ENCODE assay signal across 23 cellular contexts in genomic region chr21:33690874-33691273, GRCh38. TPM values are rescaled to one million over a fixed set of nuclear protein-coding genes. Genes with fewer than 3 reads are reported as not detected.
DNase-seq lines count a peak whose midpoint lies in the region; ATAC-seq, FAIRE-seq and TF ChIP-seq lines count a peak whose summit lies in the region.
"Had no signal": no experiment of that assay in that cellular context is flagged by ENCODE, and none has a peak within 500 bp of the region (broad histone marks: within the 10 kb centered on the region; RNA-seq: fewer than 3 reads in every experiment).

No MANE protein-coding gene starts in this region.

- no peak for TF ChIP-seq RAD21 in GM12878 (IDR thresholded peaks at IDR 0.05; ENCODE audit: insufficient read depth, low read depth, low read length)

- intact Hi-C loops in activated CD4-positive, alpha-beta T cell treated with anti-CD3 and anti-CD28 coated beads, Interleukin-2, amount 10 ng/mL, durations not matched to agents 24 days and 14 days (cut with micrococcal nuclease), result no loop called here
- intact Hi-C loops in GM12878 (cut with micrococcal nuclease; ENCODE audit: unreplicated experiment) (no loop called here), right lobe of liver (cut with DNase I) (loop anchor here in 1 of 2 donors (10.0 kb wide), 1 partner anchor 64 kb away; no protein-coding TSS in a partner anchor)
- intact Hi-C loops in activated T-helper 2 cell treated with anti-CD3 and anti-CD28 coated beads, Interferon-gamma antibody, Interleukin-2, Interleukin-4, amounts not matched to agents 10 μg/mL and 5 μg/mL and 100 μg/mL, durations not matched to agents 14 hours and 24 hours and 36 hours (cut with micrococcal nuclease), result no loop called here

- WGBS in GM12878 (ENCODE audit: insufficient coverage, insufficient replicate concordance, low lambda C conversion rate, missing lambda C conversion rate), result 46% methylated on average over 5 of the region's 5 CpGs
- 34% methylated on average over 4 of the region's 5 CpGs for WGBS in right lobe of liver (ENCODE audit: insufficient coverage, low coverage, low lambda C conversion rate, missing lambda C conversion rate)

- no peaks in the 10 kb centered on the region for H3K4me1 Mint-ChIP-seq in activated CD4-positive, alpha-beta T cell treated with anti-CD3 and anti-CD28 coated beads, Interleukin-2, amount 10 ng/mL, durations not matched to agents 24 days and 14 days
- H3K4me1 Mint-ChIP-seq in activated T-helper 2 cell treated with anti-CD3 and anti-CD28 coated beads, Interferon-gamma antibody, Interleukin-2, Interleukin-4, amounts not matched to agents 10 μg/mL and 5 μg/mL and 100 μg/mL, durations not matched to agents 14 hours and 24 hours and 36 hours (ENCODE audit: low read depth), result no peaks in the 10 kb centered on the region

- H3K36me3 ChIP-seq in GM12878 (ENCODE audit: control insufficient read depth in 2 of 2, insufficient read depth in 2 of 2, low read length in 1 of 2), result no peaks in the 10 kb centered on the region
- H3K36me3 ChIP-seq in right lobe of liver, result no peaks in the 10 kb centered on the region
- H3K36me3 ChIP-seq: BE2C had no signal

- POLR2A ChIA-PET in GM12878 (lab: Charles Lee), result no interaction called here

- FAIRE-seq in GM12878 (lab: Jason Lieb, UNC), result no peak
- FAIRE-seq: A204.1, GM12892, GM18507 had no signal

- DNase-seq in activated CD4-positive, alpha-beta T cell treated with anti-CD3 and anti-CD28 coated beads, Interleukin-2, amount 10 ng/mL, durations not matched to agents 24 days and 14 days, result peak; percentile 33
- DNase-seq in activated CD4-positive, alpha-beta T cell treated with anti-CD3 and anti-CD28 coated beads for 1 hour, result no peak
- DNase-seq in GM12878 (ENCODE audit: low read depth, low spot score), result peak; percentile 20
- no peak for DNase-seq in right lobe of liver
- DNase-seq in foreskin keratinocyte, result no peak
- DNase-seq in activated T-helper 2 cell treated with anti-CD3 and anti-CD28 coated beads, Interferon-gamma antibody, Interleukin-2, Interleukin-4, amounts not matched to agents 10 μg/mL and 5 μg/mL and 100 μg/mL, durations not matched to agents 14 hours and 24 hours and 36 hours (ENCODE audit: low spot score), result no peak
- DNase-seq: BE2C; CD4-positive, CD25-positive, alpha-beta regulatory T cell; COR-L47; DMS153; GDM1; GOT3; IMR-90; NCI-H1048; NCI-H1436; NCI-H2081 treated with DMSO at 0.1 percent for 48 hours; NCI-H524; PC-3 had no signal

- H3K9me3 ChIP-seq in GM12878 (replicated peaks; ENCODE audit: control insufficient read depth, insufficient read depth, low read length) (no peaks in the 10 kb centered on the region), right lobe of liver (no peaks in the 10 kb centered on the region)
- H3K9me3 ChIP-seq: BE2C had no signal

- peak; percentile 82 for ATAC-seq in GM12878
- peak; percentile 69 to 79 (median 72) for ATAC-seq in right lobe of liver
- no peak for ATAC-seq in foreskin keratinocyte
- no peak for ATAC-seq in HG03039 (IDR thresholded peaks at IDR 0.05; ENCODE audit: unreplicated experiment)
- ATAC-seq: PC-3 had no signal

- CTCF ChIA-PET in GM12878 (lab: Yijun Ruan, JAX), result interaction anchor here (0.6 to 0.7 kb wide), 2 partner anchors 662 to 1313 kb away, joined by 3 read pairs; no protein-coding TSS in a partner anchor

- TF ChIP-seq POLR2A in GM12878 (IDR thresholded peaks at IDR 0.05; ENCODE audit: low read depth, low read length) (no peak), right lobe of liver (IDR thresholded peaks at IDR 0.05) (no peak)

- H3K79me2 ChIP-seq in GM12878 (ENCODE audit: control insufficient read depth, insufficient read depth, low read length), result no peaks in the 10 kb centered on the region

- no peak overlapping the region for H3K4me3 Mint-ChIP-seq in activated CD4-positive, alpha-beta T cell treated with anti-CD3 and anti-CD28 coated beads, Interleukin-2, amount 10 ng/mL, durations not matched to agents 24 days and 14 days
- no peak overlapping the region for H3K4me3 Mint-ChIP-seq in activated T-helper 2 cell treated with anti-CD3 and anti-CD28 coated beads, Interferon-gamma antibody, Interleukin-2, Interleukin-4, amounts not matched to agents 10 μg/mL and 5 μg/mL and 100 μg/mL, durations not matched to agents 14 hours and 24 hours and 36 hours (ENCODE audit: low read depth)
- H3K4me3 Mint-ChIP-seq: CD4-positive, CD25-positive, alpha-beta regulatory T cell had no signal

- H3K27me3 ChIP-seq in GM12878 (replicated peaks in 1 of 2; ENCODE audit: control insufficient read depth in 2 of 2, insufficient read depth in 2 of 2, low read length in 1 of 2) (no peaks in the 10 kb centered on the region), right lobe of liver (no peaks in the 10 kb centered on the region), foreskin keratinocyte (no peaks in the 10 kb centered on the region)
- H3K27me3 ChIP-seq: BE2C had no signal

- SMC1A ChIA-PET in GM12878 (lab: Charles Lee; ENCODE audit: uncharacterized antibody, unreplicated experiment), result no interaction called here

- H3K27ac Mint-ChIP-seq in activated CD4-positive, alpha-beta T cell treated with anti-CD3 and anti-CD28 coated beads, Interleukin-2, amount 10 ng/mL, durations not matched to agents 24 days and 14 days, result no peak overlapping the region
- H3K27ac Mint-ChIP-seq in activated T-helper 2 cell treated with anti-CD3 and anti-CD28 coated beads, Interferon-gamma antibody, Interleukin-2, Interleukin-4, amounts not matched to agents 10 μg/mL and 5 μg/mL and 100 μg/mL, durations not matched to agents 14 hours and 24 hours and 36 hours, result no peak overlapping the region

- in situ Hi-C loops in GM12878 (cut with MboI), result no loop called here

- no peaks in the 10 kb centered on the region for H3K9me3 Mint-ChIP-seq in activated CD4-positive, alpha-beta T cell treated with anti-CD3 and anti-CD28 coated beads, Interleukin-2, amount 10 ng/mL, durations not matched to agents 24 days and 14 days
- H3K9me3 Mint-ChIP-seq in activated T-helper 2 cell treated with anti-CD3 and anti-CD28 coated beads, Interferon-gamma antibody, Interleukin-2, Interleukin-4, amounts not matched to agents 10 μg/mL and 5 μg/mL and 100 μg/mL, durations not matched to agents 14 hours and 24 hours and 36 hours, result no peaks in the 10 kb centered on the region
- H3K9me3 Mint-ChIP-seq: CD4-positive, CD25-positive, alpha-beta regulatory T cell had no signal

- 0 out of 2 replicates have a peak overlapping the region, but pooled peaks have one; percentile 26 for H3K4me2 ChIP-seq in GM12878 (ENCODE audit: control insufficient read depth, insufficient read depth)

- peaks cover 4% of the 10 kb centered on the region for H3K27me3 Mint-ChIP-seq in activated CD4-positive, alpha-beta T cell treated with anti-CD3 and anti-CD28 coated beads, Interleukin-2, amount 10 ng/mL, durations not matched to agents 24 days and 14 days
- no peaks in the 10 kb centered on the region for H3K27me3 Mint-ChIP-seq in activated T-helper 2 cell treated with anti-CD3 and anti-CD28 coated beads, Interferon-gamma antibody, Interleukin-2, Interleukin-4, amounts not matched to agents 10 μg/mL and 5 μg/mL and 100 μg/mL, durations not matched to agents 14 hours and 24 hours and 36 hours (ENCODE audit: low read depth)

- H3K27ac ChIP-seq in GM12878 (ENCODE audit: control insufficient read depth, insufficient read depth), result no peak overlapping the region
- no peak overlapping the region for H3K27ac ChIP-seq in right lobe of liver
- H3K27ac ChIP-seq in foreskin keratinocyte, result no peak overlapping the region
- H3K27ac ChIP-seq: RWPE1 had no signal

- H3K4me1 ChIP-seq in GM12878 (ENCODE audit: control insufficient read depth, insufficient read depth, low read length), result peaks cover 3% of the 10 kb centered on the region
- peaks cover 0 to 26% (median 8%) of the 10 kb centered on the region in 4 donors for H3K4me1 ChIP-seq in right lobe of liver
- peaks cover 10% of the 10 kb centered on the region for H3K4me1 ChIP-seq in foreskin keratinocyte

- H3K36me3 Mint-ChIP-seq in activated CD4-positive, alpha-beta T cell treated with anti-CD3 and anti-CD28 coated beads, Interleukin-2, amount 10 ng/mL, durations not matched to agents 24 days and 14 days (ENCODE audit: low read depth), result no peaks in the 10 kb centered on the region
- no peaks in the 10 kb centered on the region for H3K36me3 Mint-ChIP-seq in activated T-helper 2 cell treated with anti-CD3 and anti-CD28 coated beads, Interferon-gamma antibody, Interleukin-2, Interleukin-4, amounts not matched to agents 10 μg/mL and 5 μg/mL and 100 μg/mL, durations not matched to agents 14 hours and 24 hours and 36 hours (ENCODE audit: low read depth)
- H3K36me3 Mint-ChIP-seq: CD4-positive, CD25-positive, alpha-beta regulatory T cell had no signal

- no peaks in the 10 kb centered on the region for H4K20me1 ChIP-seq in GM12878 (ENCODE audit: control insufficient read depth, insufficient read depth)

- no peak for TF ChIP-seq EP300 in GM12878 (IDR thresholded peaks at IDR 0.05; ENCODE audit: borderline replicate concordance in 1 of 2, control insufficient read depth in 1 of 2, low read depth in 2 of 2, low read length in 2 of 2)

- no peak overlapping the region for H3K9ac ChIP-seq in GM12878 (ENCODE audit: control insufficient read depth, insufficient read depth, low read length)

- TF ChIP-seq CTCF in GM12878 (IDR thresholded peaks at IDR 0.05 in 2 of 3, conservative IDR thresholded peaks at IDR 0.05 in 1 of 3; ENCODE audit: control insufficient read depth in 2 of 3, extremely low read depth in 1 of 3, insufficient read depth in 1 of 3, low read depth in 3 of 3, low read length in 3 of 3) (no peak), right lobe of liver (IDR thresholded peaks at IDR 0.05) (no peak), foreskin keratinocyte (conservative IDR thresholded peaks at IDR 0.05) (no peak)

- H3K4me3 ChIP-seq in GM12878 (no peak overlapping the region), right lobe of liver (no peak overlapping the region)

- no TSS peak for BruUV-seq in GM12878 (replicated peaks; lab: Mats Ljungman, UMichigan)

- H2AFZ ChIP-seq in GM12878 (ENCODE audit: control insufficient read depth, low read depth, low read length), result no peak overlapping the region

- RAD21 ChIA-PET in GM12878 (lab: Charles Lee; ENCODE audit: unreplicated experiment), result no interaction called here

RNA-seq across cellular contexts. Expression of gene ITSN1, which starts 48.6 kb away (rescaled TPM):
- total RNA-seq in activated CD4-positive, alpha-beta T cell treated with anti-CD3 and anti-CD28 coated beads, Interleukin-2, amount 10 ng/mL, durations not matched to agents 24 days and 14 days, result 4.5 and 4.8 TPM in 2 replicates
- 38.7 and 40.5 TPM in 2 replicates for total RNA-seq in GM12878 (2013; cell fraction: nucleolus; rRNA removed)
- total RNA-seq in GM12878 (2014; rRNA removed), result 3.9 and 4.0 TPM in 2 replicates
- 3.9 and 5.9 TPM in 2 replicates for total RNA-seq in GM12878 (2014; rRNA removed; fragmentation: Illumina TruSeq; extraction: Trizol)
- 5.1 and 6.1 TPM in 2 replicates for total RNA-seq in GM12878 (2021)
- 1.7 TPM for polyA plus RNA-seq in GM12878 (2011; ENCODE audit: low read depth)
- 3.2 and 4.8 TPM in 2 replicates for polyA plus RNA-seq in GM12878 (2011; rRNA removed)
- 2.5 and 3.4 TPM in 2 replicates for polyA plus RNA-seq in GM12878 (2011; cell fraction: cytosol; rRNA removed)
- 6.0 and 7.0 TPM in 2 replicates for polyA plus RNA-seq in GM12878 (2011; cell fraction: nucleus; rRNA removed)
- polyA plus RNA-seq in GM12878 (2012), result 2.0 and 2.5 TPM in 2 replicates
- polyA plus RNA-seq in GM12878 (2014; fragmentation: Illumina TruSeq; extraction: Trizol), result 8.1 and 8.8 TPM in 2 replicates
- polyA plus RNA-seq in GM12878 (2014; fragmentation: Nextera tagmentation; extraction: Ambion mirVana), result 1 to 10 TPM in 1 of 2 experiments, under 1 TPM in 1; 0.89 to 1.3 TPM
- 4.7 and 6.7 TPM in 2 replicates for polyA plus RNA-seq in GM12878 (2014; rRNA removed)
- 10 to 100 TPM; 10.4 to 10.6 TPM for polyA plus RNA-seq in GM12878 (2016; fragmentation: Nextera tagmentation; extraction: Ambion mirVana)
- 5.2 and 6.9 TPM in 2 replicates for polyA minus RNA-seq in GM12878 (2011; rRNA and poly(A)+ RNA removed)
- polyA minus RNA-seq in GM12878 (2011; cell fraction: cytosol; rRNA and poly(A)+ RNA removed), result 2.4 and 4.8 TPM in 2 replicates
- 4.0 and 4.1 TPM in 2 replicates for polyA minus RNA-seq in GM12878 (2011; cell fraction: nucleus; rRNA and poly(A)+ RNA removed)
- total RNA-seq in right lobe of liver, result 10 to 100 TPM; 27.8 to 63.1 (median 33.8) TPM
- 37.7 and 38.0 TPM in 2 replicates for total RNA-seq in foreskin keratinocyte
- polyA plus RNA-seq in foreskin keratinocyte, result 13.3 and 13.6 TPM in 2 replicates
- total RNA-seq in activated T-helper 2 cell treated with anti-CD3 and anti-CD28 coated beads, Interferon-gamma antibody, Interleukin-2, Interleukin-4, amounts not matched to agents 10 μg/mL and 5 μg/mL and 100 μg/mL, durations not matched to agents 14 hours and 24 hours and 36 hours, result 5.9 and 7.9 TPM in 2 replicates

RNA-seq across cellular contexts. Expression of gene CRYZL1, which starts 49.3 kb away (rescaled TPM):
- total RNA-seq in activated CD4-positive, alpha-beta T cell treated with anti-CD3 and anti-CD28 coated beads, Interleukin-2, amount 10 ng/mL, durations not matched to agents 24 days and 14 days, result 26.3 and 34.8 TPM in 2 replicates
- total RNA-seq in GM12878 (2013; cell fraction: nucleolus; rRNA removed), result 148 and 161 TPM in 2 replicates
- 14.3 and 17.3 TPM in 2 replicates for total RNA-seq in GM12878 (2014; rRNA removed)
- total RNA-seq in GM12878 (2014; rRNA removed; fragmentation: Illumina TruSeq; extraction: Trizol), result 14.5 and 15.5 TPM in 2 replicates
- 20.2 and 21.4 TPM in 2 replicates for total RNA-seq in GM12878 (2021)
- polyA plus RNA-seq in GM12878 (2011; ENCODE audit: low read depth), result 24.5 TPM
- 68.8 and 92.6 TPM in 2 replicates for polyA plus RNA-seq in GM12878 (2011; rRNA removed)
- 24.1 and 26.4 TPM in 2 replicates for polyA plus RNA-seq in GM12878 (2011; cell fraction: cytosol; rRNA removed)
- polyA plus RNA-seq in GM12878 (2011; cell fraction: nucleus; rRNA removed), result 62.4 and 86.8 TPM in 2 replicates
- 22.9 and 24.2 TPM in 2 replicates for polyA plus RNA-seq in GM12878 (2012)
- 25.5 and 32.8 TPM in 2 replicates for polyA plus RNA-seq in GM12878 (2014; fragmentation: Illumina TruSeq; extraction: Trizol)
- 10 to 100 TPM; 51.4 to 72.4 TPM for polyA plus RNA-seq in GM12878 (2014; fragmentation: Nextera tagmentation; extraction: Ambion mirVana)
- polyA plus RNA-seq in GM12878 (2014; rRNA removed), result 25.7 and 27.7 TPM in 2 replicates
- 10 to 100 TPM; 33.6 to 34.8 TPM for polyA plus RNA-seq in GM12878 (2016; fragmentation: Nextera tagmentation; extraction: Ambion mirVana)
- 32.3 and 80.7 TPM in 2 replicates for polyA minus RNA-seq in GM12878 (2011; rRNA and poly(A)+ RNA removed)
- 14.4 and 14.8 TPM in 2 replicates for polyA minus RNA-seq in GM12878 (2011; cell fraction: cytosol; rRNA and poly(A)+ RNA removed)
- polyA minus RNA-seq in GM12878 (2011; cell fraction: nucleus; rRNA and poly(A)+ RNA removed), result 20.1 and 34.9 TPM in 2 replicates
- total RNA-seq in right lobe of liver, result 10 to 100 TPM in 4 of 6 experiments, 1 to 10 TPM in 2; 9.7 to 16.3 (median 13.2) TPM
- total RNA-seq in foreskin keratinocyte, result 15.5 and 17.2 TPM in 2 replicates
- polyA plus RNA-seq in foreskin keratinocyte, result 18.7 and 19.9 TPM in 2 replicates
- 30.4 and 36.5 TPM in 2 replicates for total RNA-seq in activated T-helper 2 cell treated with anti-CD3 and anti-CD28 coated beads, Interferon-gamma antibody, Interleukin-2, Interleukin-4, amounts not matched to agents 10 μg/mL and 5 μg/mL and 100 μg/mL, durations not matched to agents 14 hours and 24 hours and 36 hours

Comparison
In these comparisons a context has a peak if more than half of its experiments do, and no peak if none do; other contexts are left out.
1. DNase-seq: peak in activated CD4-positive, alpha-beta T cell treated with anti-CD3 and anti-CD28 coated beads, Interleukin-2, amount 10 ng/mL, durations not matched to agents 24 days and 14 days (single experiment) and GM12878 (single experiment); none in activated CD4-positive, alpha-beta T cell treated with anti-CD3 and anti-CD28 coated beads for 1 hour (single experiment), right lobe of liver (0 of 3), foreskin keratinocyte (0 of 2) and activated T-helper 2 cell treated with anti-CD3 and anti-CD28 coated beads, Interferon-gamma antibody, Interleukin-2, Interleukin-4, amounts not matched to agents 10 μg/mL and 5 μg/mL and 100 μg/mL, durations not matched to agents 14 hours and 24 hours and 36 hours (single experiment).
2. ATAC-seq: peak in GM12878 (single experiment) and right lobe of liver (4 of 4); none in foreskin keratinocyte (single experiment) and HG03039 (single experiment).